ENCODE assay signal across 9 cellular contexts in genomic region chr3:136350132-136350531, GRCh38.
A peak's percentile ranks its signal among the peaks of the same experiment; 100 is the strongest.
DNase-seq lines count a peak whose midpoint lies in the region; ATAC-seq and TF ChIP-seq lines count a peak whose summit lies in the region.
"Had no signal": no experiment of that assay in that cellular context is flagged by ENCODE, and none has a peak within 500 bp of the region (broad histone marks: within the 10 kb centered on the region; RNA-seq: fewer than 3 reads in every experiment).

No MANE protein-coding gene starts in this region.

- no peak for TF ChIP-seq CTCF in GM20000 (IDR thresholded peaks at IDR 0.05; ENCODE audit: extremely low read depth, missing control alignments)

- peak; percentile 92 for DNase-seq in HCEC 1CT
- peak; percentile 96 for DNase-seq in amniotic epithelial cell (ENCODE audit: low read depth)
- no peak for DNase-seq in left ventricle myocardium superior
- DNase-seq in smooth muscle cell of the brain vasculature (ENCODE audit: low read depth, low spot score), result peak; percentile 47
- no peak for DNase-seq in GM20000 (ENCODE audit: low spot score)
- DNase-seq: activated CD8-positive, alpha-beta T cell treated with anti-CD3 and anti-CD28 coated beads for 36 hours; NCI-H2227 treated with DMSO at 0.1 percent for 48 hours had no signal

- intact Hi-C loops in left ventricle myocardium superior (cut with micrococcal nuclease), result no loop called here

- ATAC-seq in left ventricle myocardium superior (peak; percentile 72), GM21360 (IDR thresholded peaks at IDR 0.05; ENCODE audit: unreplicated experiment) (no peak), HG02870 (IDR thresholded peaks at IDR 0.05; ENCODE audit: unreplicated experiment) (no peak)
- ATAC-seq: activated CD8-positive, alpha-beta T cell treated with anti-CD3 and anti-CD28 coated beads for 36 hours had no signal

Comparison
In these comparisons a context has a peak if more than half of its experiments do, and no peak if none do; other contexts are left out.
1. DNase-seq: peak in HCEC 1CT (single experiment), amniotic epithelial cell (single experiment) and smooth muscle cell of the brain vasculature (single experiment); none in left ventricle myocardium superior (single experiment) and GM20000 (single experiment).